Comparison of ENCODE assay signal across 21 cellular contexts in genomic region chr15:88661766-88662556, GRCh38. TPM values are rescaled to one million over a fixed set of nuclear protein-coding genes. Genes with fewer than 3 reads are reported as not detected.
DNase-seq lines count a peak whose midpoint lies in the region; ATAC-seq lines count a peak whose summit lies in the region.
"Had no signal": no experiment of that assay in that cellular context is flagged by ENCODE, and none has a peak within 500 bp of the region (broad histone marks: within the 10 kb centered on the region; RNA-seq: fewer than 3 reads in every experiment).

No MANE protein-coding gene starts in this region.

- POLR2A ChIA-PET in T-cell (lab: Charles Lee), result no interaction called here

- intact Hi-C loops in activated naive CD4-positive, alpha-beta T cell treated with anti-CD3 and anti-CD28 coated beads for 36 hours (cut with micrococcal nuclease), result loop anchor here (10.0 kb wide), 1 partner anchor 417 kb away; no protein-coding TSS in a partner anchor

- H3K4me1 Mint-ChIP-seq in activated naive CD4-positive, alpha-beta T cell treated with anti-CD3 and anti-CD28 coated beads, Interleukin-2, amount 50 U/mL, for 24 hours, result peaks cover 57% of the 10 kb centered on the region
- H3K4me1 Mint-ChIP-seq in activated naive CD4-positive, alpha-beta T cell treated with anti-CD3 and anti-CD28 coated beads for 36 hours (ENCODE audit: low read depth), result peaks cover 54% of the 10 kb centered on the region
- peaks cover 52 to 62% (median 58%) of the 10 kb centered on the region in 3 donors for H3K4me1 Mint-ChIP-seq in T-cell
- peaks cover 51% of the 10 kb centered on the region for H3K4me1 Mint-ChIP-seq in stimulated activated memory B cell treated with anti-CD40 and anti-IgM and Interleukin-4, amounts not matched to agents 10 μg/mL and 1 μg/mL and 100 μg/mL, for 72 hours

- H3K9me3 Mint-ChIP-seq in activated naive CD4-positive, alpha-beta T cell treated with anti-CD3 and anti-CD28 coated beads, Interleukin-2, amount 50 U/mL, for 24 hours, result no peaks in the 10 kb centered on the region
- H3K9me3 Mint-ChIP-seq in activated naive CD4-positive, alpha-beta T cell treated with anti-CD3 and anti-CD28 coated beads for 36 hours, result no peaks in the 10 kb centered on the region
- H3K9me3 Mint-ChIP-seq in T-cell, result no peaks in the 10 kb centered on the region
- H3K9me3 Mint-ChIP-seq in stimulated activated memory B cell treated with anti-CD40 and anti-IgM and Interleukin-4, amounts not matched to agents 10 μg/mL and 1 μg/mL and 100 μg/mL, for 72 hours, result no peaks in the 10 kb centered on the region
- H3K9me3 Mint-ChIP-seq: activated naive CD4-positive, alpha-beta T cell treated with anti-CD3 and anti-CD28 coated beads, Interleukin-2, amount 10 ng/mL, durations not matched to agents 7 days and 5 days; naive B cell had no signal

- DNase-seq in activated naive CD4-positive, alpha-beta T cell treated with anti-CD3 and anti-CD28 coated beads for 36 hours, result no peak
- DNase-seq in T-cell (no peak), fibroblast of peridontal ligament (ENCODE audit: extremely low read depth) (peak; percentile 61), NCI-H1048 (lab: John Stamatoyannopoulos, UW) (no peak), NCI-H226 (no peak)
- no peak for DNase-seq in stimulated activated CD8-positive, alpha-beta memory T cell treated with anti-CD3 and anti-CD28 coated beads, Interleukin-4, amount 100 ng/mL, for 48 hours
- DNase-seq: ACHN; activated CD4-positive, CD25-positive, alpha-beta regulatory T cell treated with anti-CD3 and anti-CD28 coated beads, Interleukin-2, amount 50 U/mL, for 72 hours; activated naive CD4-positive, alpha-beta T cell treated with anti-CD3 and anti-CD28 coated beads, Interleukin-2, amount 10 ng/mL, durations not matched to agents 7 days and 5 days; central memory CD4-positive, alpha-beta T cell; effector CD4-positive, alpha-beta T cell; gastrocnemius medialis; mesendoderm; naive B cell; NCI-H524 treated with DMSO at 0.1 percent for 48 hours; NK-92 treated with Interleukin-12 subunit alpha and Interleukin-12 subunit beta, amount 100 ng/mL, for 24 hours; spleen; stimulated activated CD4-positive, alpha-beta T cell treated with anti-CD3 and anti-CD28 coated beads, Interleukin-4, amount 100 ng/mL, for 1 hour; stimulated activated naive CD4-positive, alpha-beta T cell treated with Interleukin-2 at 50 U/mL for 16 hours had no signal

- CTCF ChIA-PET in activated naive CD4-positive, alpha-beta T cell treated with anti-CD3 and anti-CD28 coated beads for 36 hours (lab: Charles Lee), result interaction anchor here (3.3 kb wide), 1 partner anchor 7 kb away, joined by 20 read pairs; no protein-coding TSS in a partner anchor
- CTCF ChIA-PET in T-cell (lab: Charles Lee), result interaction anchor here in 1 of 2 donors (0.7 to 0.9 kb wide), 2 partner anchors 34 to 37 kb away, joined by 4 to 5 read pairs; no protein-coding TSS in a partner anchor

- no peaks in the 10 kb centered on the region for H3K36me3 Mint-ChIP-seq in activated naive CD4-positive, alpha-beta T cell treated with anti-CD3 and anti-CD28 coated beads, Interleukin-2, amount 50 U/mL, for 24 hours
- H3K36me3 Mint-ChIP-seq in activated naive CD4-positive, alpha-beta T cell treated with anti-CD3 and anti-CD28 coated beads for 36 hours (ENCODE audit: low read depth), result no peaks in the 10 kb centered on the region
- peaks cover 4% of the 10 kb centered on the region for H3K36me3 Mint-ChIP-seq in T-cell
- H3K36me3 Mint-ChIP-seq in stimulated activated memory B cell treated with anti-CD40 and anti-IgM and Interleukin-4, amounts not matched to agents 10 μg/mL and 1 μg/mL and 100 μg/mL, for 72 hours, result no peaks in the 10 kb centered on the region
- H3K36me3 Mint-ChIP-seq: activated naive CD4-positive, alpha-beta T cell treated with anti-CD3 and anti-CD28 coated beads, Interleukin-2, amount 10 ng/mL, durations not matched to agents 7 days and 5 days; naive B cell had no signal

- H3K27me3 Mint-ChIP-seq in activated naive CD4-positive, alpha-beta T cell treated with anti-CD3 and anti-CD28 coated beads, Interleukin-2, amount 50 U/mL, for 24 hours, result no peaks in the 10 kb centered on the region
- H3K27me3 Mint-ChIP-seq in activated naive CD4-positive, alpha-beta T cell treated with anti-CD3 and anti-CD28 coated beads for 36 hours (ENCODE audit: low read depth), result no peaks in the 10 kb centered on the region
- H3K27me3 Mint-ChIP-seq in T-cell, result no peaks in the 10 kb centered on the region
- H3K27me3 Mint-ChIP-seq in stimulated activated memory B cell treated with anti-CD40 and anti-IgM and Interleukin-4, amounts not matched to agents 10 μg/mL and 1 μg/mL and 100 μg/mL, for 72 hours, result no peaks in the 10 kb centered on the region
- H3K27me3 Mint-ChIP-seq: activated naive CD4-positive, alpha-beta T cell treated with anti-CD3 and anti-CD28 coated beads, Interleukin-2, amount 10 ng/mL, durations not matched to agents 7 days and 5 days; naive B cell had no signal

- no peak overlapping the region for H3K4me3 Mint-ChIP-seq in activated naive CD4-positive, alpha-beta T cell treated with anti-CD3 and anti-CD28 coated beads, Interleukin-2, amount 50 U/mL, for 24 hours
- H3K4me3 Mint-ChIP-seq in activated naive CD4-positive, alpha-beta T cell treated with anti-CD3 and anti-CD28 coated beads for 36 hours, result no peak overlapping the region
- no peak overlapping the region for H3K4me3 Mint-ChIP-seq in T-cell
- no peak overlapping the region for H3K4me3 Mint-ChIP-seq in stimulated activated memory B cell treated with anti-CD40 and anti-IgM and Interleukin-4, amounts not matched to agents 10 μg/mL and 1 μg/mL and 100 μg/mL, for 72 hours
- H3K4me3 Mint-ChIP-seq: activated naive CD4-positive, alpha-beta T cell treated with anti-CD3 and anti-CD28 coated beads, Interleukin-2, amount 10 ng/mL, durations not matched to agents 7 days and 5 days; naive B cell had no signal

- ATAC-seq in T-cell (replicated peaks in 1 of 4), result no peak
- no peak for ATAC-seq in stimulated activated memory B cell treated with anti-CD40 and anti-IgM and Interleukin-4, amounts not matched to agents 10 μg/mL and 1 μg/mL and 100 μg/mL, for 72 hours
- ATAC-seq: gastrocnemius medialis had no signal

- H3K27ac Mint-ChIP-seq in activated naive CD4-positive, alpha-beta T cell treated with anti-CD3 and anti-CD28 coated beads, Interleukin-2, amount 50 U/mL, for 24 hours, result peak overlapping the region; percentile 30
- H3K27ac Mint-ChIP-seq in activated naive CD4-positive, alpha-beta T cell treated with anti-CD3 and anti-CD28 coated beads for 36 hours, result no peak overlapping the region
- peak overlapping the region; percentile 49 to 71 for H3K27ac Mint-ChIP-seq in T-cell
- peak overlapping the region; percentile 26 for H3K27ac Mint-ChIP-seq in stimulated activated memory B cell treated with anti-CD40 and anti-IgM and Interleukin-4, amounts not matched to agents 10 μg/mL and 1 μg/mL and 100 μg/mL, for 72 hours
- H3K27ac Mint-ChIP-seq: activated naive CD4-positive, alpha-beta T cell treated with anti-CD3 and anti-CD28 coated beads, Interleukin-2, amount 10 ng/mL, durations not matched to agents 7 days and 5 days had no signal

RNA-seq across cellular contexts. Expression of gene ISG20, which starts 23.1 kb away (rescaled TPM):
- 10 to 100 TPM; 51.2 to 56.5 TPM for total RNA-seq in activated naive CD4-positive, alpha-beta T cell treated with anti-CD3 and anti-CD28 coated beads for 36 hours
- total RNA-seq in T-cell, result 100 to 1,000 TPM; 141 to 206 (median 153) TPM

RNA-seq across cellular contexts. Expression of gene AEN, which starts 40.8 kb away (rescaled TPM):
- 10 to 100 TPM; 85.2 to 87.2 TPM for total RNA-seq in activated naive CD4-positive, alpha-beta T cell treated with anti-CD3 and anti-CD28 coated beads for 36 hours
- 10 to 100 TPM; 31.1 to 69.2 (median 51.5) TPM for total RNA-seq in T-cell
